In genomic region chr9:131361202-131361833, GRCh38 we compare ENCODE assay signal across 8 cellular contexts. TPM values are rescaled to one million over a fixed set of nuclear protein-coding genes. Genes with fewer than 3 reads are reported as not detected.
DNase-seq lines count a peak whose midpoint lies in the region; ATAC-seq, FAIRE-seq and TF ChIP-seq lines count a peak whose summit lies in the region.

No MANE protein-coding gene starts in this region.

- H3K9me3 ChIP-seq in aorta (ENCODE audit: control insufficient read depth, low read length), result no peaks in the 10 kb centered on the region

- 61 to 68% methylated on average over 8 of the region's 8 CpGs for WGBS in aorta, 2 donors

- H3K36me3 ChIP-seq in aorta (ENCODE audit: control insufficient read depth in 1 of 2, insufficient read depth in 2 of 2, low read length in 1 of 2), result no peaks in the 10 kb centered on the region

- H3K4me1 ChIP-seq in aorta (ENCODE audit: control insufficient read depth in 1 of 2, insufficient read depth in 2 of 2, low read length in 2 of 2), result no peaks in the 10 kb centered on the region

- no peak for ATAC-seq in aorta (ENCODE audit: low FRiP score)
- ATAC-seq in HG03354 (IDR thresholded peaks at IDR 0.05; ENCODE audit: poor library complexity, severe bottlenecking, unreplicated experiment), result no peak
- no peak for ATAC-seq in GM18517 (IDR thresholded peaks at IDR 0.05; ENCODE audit: unreplicated experiment)

- no peak for FAIRE-seq in GM12891 (lab: Jason Lieb, UNC)

- H3K27me3 ChIP-seq in aorta (ENCODE audit: control insufficient read depth in 1 of 2, insufficient read depth in 2 of 2, low read length in 1 of 2), result no peaks in the 10 kb centered on the region

- intact Hi-C loops in aorta (cut with DNase I), result no loop called here

- peak; percentile 37 for DNase-seq in stimulated activated CD4-positive, alpha-beta T cell treated with anti-CD3 and anti-CD28 coated beads, Interleukin-12 subunit alpha, Interleukin-12 subunit beta, amount 100 ng/mL, for 4 hours
- DNase-seq in stimulated activated CD4-positive, alpha-beta T cell treated with anti-CD3 and anti-CD28 coated beads, Interleukin-2, amount 100 ng/mL, for 48 hours, result no peak
- peak; percentile 70 for DNase-seq in activated CD8-positive, alpha-beta memory T cell treated with anti-CD3 and anti-CD28 coated beads, Interleukin-2, amount 50 U/mL, for 48 hours
- DNase-seq in left kidney (ENCODE audit: low read depth, low spot score) (peak; percentile 17), aorta (peak; percentile 31 to 55), GM12891 (ENCODE audit: insufficient read length, low spot score) (no peak)

- H3K27ac ChIP-seq in aorta (ENCODE audit: low read depth in 1 of 2, low read length in 2 of 2), result no peak overlapping the region

- H3K4me3 ChIP-seq in aorta (ENCODE audit: low read length in 2 of 2), result no peak overlapping the region

- no peak for TF ChIP-seq POLR2A in GM12891 (IDR thresholded peaks at IDR 0.05; ENCODE audit: low read depth, low read length)

TF ChIP-seq in GM12891, 5 proteins besides CTCF, POLR2A, EP300 and RAD21:
- no peak for TF ChIP-seq POU2F2 (IDR thresholded peaks at IDR 0.05; ENCODE audit: low read depth, low read length)
- TF ChIP-seq PAX5 (IDR thresholded peaks at IDR 0.05; ENCODE audit: insufficient read depth, low read length, severe bottlenecking), result no peak
- no peak for TF ChIP-seq TAF1 (IDR thresholded peaks at IDR 0.05; ENCODE audit: low read depth, low read length)
- TF ChIP-seq POLR2AphosphoS5 (IDR thresholded peaks at IDR 0.05; ENCODE audit: low read depth, low read length), result no peak
- TF ChIP-seq SPI1 (IDR thresholded peaks at IDR 0.05; ENCODE audit: low read depth, low read length), result no peak
TF ChIP-seq in GM12891: peak in this region for 0.

RNA-seq across cellular contexts. Expression of gene PRRC2B, which starts 32.6 kb away (rescaled TPM):
- total RNA-seq in aorta, result 100 to 1,000 TPM; 200 to 263 TPM
- polyA plus RNA-seq in aorta, result 10 to 100 TPM; 23.9 to 50.8 TPM
- 42.1 TPM for polyA plus RNA-seq in GM12891 (2012; ENCODE audit: low read depth, missing spikeins)

Comparison
In these comparisons a context has a peak if more than half of its experiments do, and no peak if none do; other contexts are left out.
1. DNase-seq: peak in stimulated activated CD4-positive, alpha-beta T cell treated with anti-CD3 and anti-CD28 coated beads, Interleukin-12 subunit alpha, Interleukin-12 subunit beta, amount 100 ng/mL, for 4 hours (single experiment), activated CD8-positive, alpha-beta memory T cell treated with anti-CD3 and anti-CD28 coated beads, Interleukin-2, amount 50 U/mL, for 48 hours (single experiment), left kidney (single experiment) and aorta (2 of 2); none in stimulated activated CD4-positive, alpha-beta T cell treated with anti-CD3 and anti-CD28 coated beads, Interleukin-2, amount 100 ng/mL, for 48 hours (0 of 2) and GM12891 (single experiment).